Comparison of ENCODE assay signal across 12 cellular contexts in genomic region chr10:126508535-126509040, GRCh38.
"Had no signal": no experiment of that assay in that cellular context is flagged by ENCODE, and none has a peak within 500 bp of the region (broad histone marks: within the 10 kb centered on the region; RNA-seq: fewer than 3 reads in every experiment).

No MANE protein-coding gene starts in this region.

- H3K36me3 ChIP-seq: ascending aorta, pancreas had no signal

- H3K27me3 ChIP-seq: ascending aorta, pancreas, testis had no signal

- H3K27ac ChIP-seq: ascending aorta, pancreas, testis had no signal

- H3K4me1 ChIP-seq: ascending aorta, pancreas, testis had no signal

- ATAC-seq: pancreas; stimulated activated naive CD8-positive, alpha-beta T cell treated with anti-CD3 and anti-CD28 coated beads, Interleukin-15, amount 100 ng/mL, for 72 hours had no signal

- DNase-seq: activated B cell treated with CpG ODN at 0.5 μM for 24 hours; activated CD4-positive, alpha-beta T cell treated with anti-CD3 and anti-CD28 coated beads, Interleukin-2, amount 10 ng/mL, durations not matched to agents 24 days and 14 days; activated naive CD4-positive, alpha-beta T cell; effector CD8-positive, alpha-beta T cell; hippocampal formation; pancreas; retina; stimulated activated CD4-positive, alpha-beta T cell treated with anti-CD3 and anti-CD28 coated beads, Interleukin-15, amount 100 ng/mL, for 24 hours; stimulated activated CD4-positive, alpha-beta T cell treated with anti-CD3 and anti-CD28 coated beads, Interleukin-4, amount 100 ng/mL, for 24 hours; stimulated activated naive CD8-positive, alpha-beta T cell treated with anti-CD3 and anti-CD28 coated beads, Interleukin-15, amount 100 ng/mL, for 72 hours; testis had no signal

- H3K9me3 ChIP-seq: ascending aorta, pancreas, testis had no signal

- H3K4me3 ChIP-seq: ascending aorta, pancreas, testis had no signal
